ENCODE assay signal across 15 cellular contexts in the genomic region with DNA sequence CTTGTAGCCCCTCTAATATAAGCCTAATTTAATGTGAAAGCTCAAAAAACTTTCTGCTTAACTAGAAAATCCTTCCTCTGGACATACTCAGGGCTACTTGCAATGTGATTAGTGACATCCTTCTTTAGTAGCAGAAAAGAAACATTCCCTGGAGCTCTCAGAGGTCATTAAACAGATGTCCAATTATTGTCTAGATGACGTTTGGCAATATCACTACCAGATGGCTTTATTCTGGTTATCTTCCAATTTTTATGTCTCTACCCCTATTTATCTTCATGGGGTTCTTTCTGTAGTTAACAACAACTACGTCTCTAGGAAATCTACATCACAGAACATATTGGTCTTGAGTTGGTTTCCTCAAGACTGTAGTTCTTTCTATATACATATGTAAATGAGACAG. TPM values are rescaled to one million over a fixed set of nuclear protein-coding genes. Genes with fewer than 3 reads are reported as not detected.
DNase-seq lines count a peak whose midpoint lies in the region; ATAC-seq and TF ChIP-seq lines count a peak whose summit lies in the region.
"Had no signal": no experiment of that assay in that cellular context is flagged by ENCODE, and none has a peak within 500 bp of the region (broad histone marks: within the 10 kb centered on the region; RNA-seq: fewer than 3 reads in every experiment).

No MANE protein-coding gene starts in this region.

- peaks cover 3% of the 10 kb centered on the region for H3K27me3 Mint-ChIP-seq in osteocyte (ENCODE audit: unreplicated experiment)

- DNase-seq in NCI-H2171 treated with DMSO at 0.1 percent for 48 hours (lab: John Stamatoyannopoulos, UW) (peak; percentile 9), NCI-H2171 (lab: John Stamatoyannopoulos, UW) (no peak), NCI-H524 treated with DMSO at 0.1 percent for 48 hours (lab: John Stamatoyannopoulos, UW) (peak; percentile 52), SK-N-DZ (ENCODE audit: low spot score) (peak; percentile 18), fibroblast of villous mesenchyme (ENCODE audit: low read depth) (peak; percentile 28), osteocyte (ENCODE audit: extremely low spot score, unreplicated experiment) (no peak), KBM-7 (no peak)
- DNase-seq: 8988T; CD4-positive, CD25-positive, alpha-beta regulatory T cell; DMS153; DMS79 treated with DMSO at 0.1 percent for 48 hours; EL had no signal

- H3K36me3 Mint-ChIP-seq in osteocyte (ENCODE audit: unreplicated experiment), result no peaks in the 10 kb centered on the region
- H3K36me3 Mint-ChIP-seq: CD4-positive, CD25-positive, alpha-beta regulatory T cell had no signal

- H3K4me1 Mint-ChIP-seq in osteocyte (ENCODE audit: unreplicated experiment), result no peaks in the 10 kb centered on the region

- in situ Hi-C loops in KBM-7 (cut with MboI; ENCODE audit: low pct_unique_long_range_greater_than_20kb, low sequenced_read_pairs), result no loop called here

- H3K4me3 Mint-ChIP-seq in osteocyte (ENCODE audit: unreplicated experiment), result no peak overlapping the region
- H3K4me3 Mint-ChIP-seq: CD4-positive, CD25-positive, alpha-beta regulatory T cell had no signal

- ATAC-seq in GM21619 (IDR thresholded peaks at IDR 0.05; ENCODE audit: unreplicated experiment), result no peak

- H3K27ac Mint-ChIP-seq in osteocyte (ENCODE audit: unreplicated experiment), result no peak overlapping the region
- H3K27ac Mint-ChIP-seq: CD4-positive, CD25-positive, alpha-beta regulatory T cell had no signal

- no peak for TF ChIP-seq CTCF in fibroblast of villous mesenchyme (IDR thresholded peaks at IDR 0.05; ENCODE audit: insufficient read depth, low read depth, low read length)
- no peak for TF ChIP-seq CTCF in osteocyte (IDR thresholded peaks at IDR 0.05)

- H3K9me3 Mint-ChIP-seq in osteocyte (ENCODE audit: unreplicated experiment), result no peaks in the 10 kb centered on the region

- H3K4me3 ChIP-seq in fibroblast of villous mesenchyme (ENCODE audit: low read depth, low read length), result no peak overlapping the region
- H3K4me3 ChIP-seq: BLaER1 treated with 17β-estradiol and CSF1 and Interleukin-3, amounts not matched to agents 10 nM and 100 nM; HAP-1 had no signal

RNA-seq across cellular contexts. Expression of gene CTH, which starts 44.2 kb away (rescaled TPM):
- 4.8 and 5.0 TPM in 2 replicates for polyA plus RNA-seq in SK-N-DZ (2014; cell fraction: cytosol; rRNA removed)
- 4.7 and 5.1 TPM in 2 replicates for polyA plus RNA-seq in SK-N-DZ (2014; cell fraction: nucleus; rRNA removed)
- total RNA-seq in fibroblast of villous mesenchyme (4.2 and 4.7 TPM in 2 replicates), osteocyte (8.3 and 9.7 TPM in 2 replicates)

Comparison
In these comparisons a context has a peak if more than half of its experiments do, and no peak if none do; other contexts are left out.
1. DNase-seq: peak in NCI-H2171 treated with DMSO at 0.1 percent for 48 hours (single experiment), NCI-H524 treated with DMSO at 0.1 percent for 48 hours (single experiment), SK-N-DZ (single experiment) and fibroblast of villous mesenchyme (single experiment); none in NCI-H2171 (single experiment), osteocyte (single experiment) and KBM-7 (single experiment).